2 cellular contexts compared by ENCODE assay signal in the genomic region with DNA sequence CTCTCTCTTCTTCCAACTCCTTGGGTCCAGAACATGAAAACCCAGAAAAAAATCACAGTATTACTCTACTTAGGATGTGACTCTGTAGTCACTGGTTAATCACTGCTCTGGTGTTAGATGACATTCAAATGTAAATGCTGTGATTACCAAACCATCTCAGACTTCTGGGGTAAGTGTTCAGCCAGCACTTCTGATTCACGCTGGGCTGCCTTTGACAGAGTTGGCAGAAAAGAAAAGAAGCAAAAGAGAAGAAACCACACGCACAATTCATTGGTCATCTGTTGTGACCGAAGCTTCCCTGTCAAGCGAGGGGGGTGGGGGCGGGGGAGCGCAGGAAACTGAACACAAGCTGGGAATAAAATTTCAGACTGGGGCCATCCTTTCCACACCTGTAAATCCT.
TF ChIP-seq lines count a peak whose summit lies in the region.

No MANE protein-coding gene starts in this region.

TF ChIP-seq in HepG2, 621 proteins besides CTCF, POLR2A, EP300 and RAD21 (continued from another document):
- TF ChIP-seq ZNF687 (CRISPR knock-in tag; IDR thresholded peaks at IDR 0.05) (no peak), ZNF382 (CRISPR knock-in tag; IDR thresholded peaks at IDR 0.05; ENCODE audit: borderline replicate concordance) (no peak), FOXM1 (CRISPR knock-in tag; IDR thresholded peaks at IDR 0.05) (no peak), ARID2 (CRISPR knock-in tag; IDR thresholded peaks at IDR 0.05; ENCODE audit: borderline replicate concordance) (no peak)

TF ChIP-seq in SK-N-SH treated with all-trans-retinoic acid at 6 μM for 48 hours, 23 proteins besides CTCF, POLR2A, EP300 and RAD21 (continued from another document):
- no peak for TF ChIP-seq CSRNP3 (CRISPR knock-in tag; IDR thresholded peaks at IDR 0.05)
- TF ChIP-seq, protein P1, sequence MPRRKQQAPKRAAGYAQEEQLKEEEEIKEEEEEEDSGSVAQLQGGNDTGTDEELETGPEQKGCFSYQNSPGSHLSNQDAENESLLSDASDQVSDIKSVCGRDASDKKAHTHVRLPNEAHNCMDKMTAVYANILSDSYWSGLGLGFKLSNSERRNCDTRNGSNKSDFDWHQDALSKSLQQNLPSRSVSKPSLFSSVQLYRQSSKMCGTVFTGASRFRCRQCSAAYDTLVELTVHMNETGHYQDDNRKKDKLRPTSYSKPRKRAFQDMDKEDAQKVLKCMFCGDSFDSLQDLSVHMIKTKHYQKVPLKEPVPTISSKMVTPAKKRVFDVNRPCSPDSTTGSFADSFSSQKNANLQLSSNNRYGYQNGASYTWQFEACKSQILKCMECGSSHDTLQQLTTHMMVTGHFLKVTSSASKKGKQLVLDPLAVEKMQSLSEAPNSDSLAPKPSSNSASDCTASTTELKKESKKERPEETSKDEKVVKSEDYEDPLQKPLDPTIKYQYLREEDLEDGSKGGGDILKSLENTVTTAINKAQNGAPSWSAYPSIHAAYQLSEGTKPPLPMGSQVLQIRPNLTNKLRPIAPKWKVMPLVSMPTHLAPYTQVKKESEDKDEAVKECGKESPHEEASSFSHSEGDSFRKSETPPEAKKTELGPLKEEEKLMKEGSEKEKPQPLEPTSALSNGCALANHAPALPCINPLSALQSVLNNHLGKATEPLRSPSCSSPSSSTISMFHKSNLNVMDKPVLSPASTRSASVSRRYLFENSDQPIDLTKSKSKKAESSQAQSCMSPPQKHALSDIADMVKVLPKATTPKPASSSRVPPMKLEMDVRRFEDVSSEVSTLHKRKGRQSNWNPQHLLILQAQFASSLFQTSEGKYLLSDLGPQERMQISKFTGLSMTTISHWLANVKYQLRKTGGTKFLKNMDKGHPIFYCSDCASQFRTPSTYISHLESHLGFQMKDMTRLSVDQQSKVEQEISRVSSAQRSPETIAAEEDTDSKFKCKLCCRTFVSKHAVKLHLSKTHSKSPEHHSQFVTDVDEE (CRISPR knock-in tag; IDR thresholded peaks at IDR 0.05), result no peak
- TF ChIP-seq PPARA (CRISPR knock-in tag; IDR thresholded peaks at IDR 0.05; ENCODE audit: borderline replicate concordance), result no peak
- no peak for TF ChIP-seq ZNF8 (CRISPR knock-in tag; IDR thresholded peaks at IDR 0.05)
- TF ChIP-seq BACH2 (CRISPR knock-in tag; IDR thresholded peaks at IDR 0.05; ENCODE audit: borderline replicate concordance), result no peak
- TF ChIP-seq ESRRG (CRISPR knock-in tag; IDR thresholded peaks at IDR 0.05), result no peak
- no peak for TF ChIP-seq ZC3H10 (CRISPR knock-in tag; IDR thresholded peaks at IDR 0.05)
- TF ChIP-seq GLIS3 (CRISPR knock-in tag; IDR thresholded peaks at IDR 0.05), result no peak
TF ChIP-seq in SK-N-SH treated with all-trans-retinoic acid at 6 μM for 48 hours: peak in this region for 0.
